ENCODE assay signal across 1 cellular context in the genomic region with DNA sequence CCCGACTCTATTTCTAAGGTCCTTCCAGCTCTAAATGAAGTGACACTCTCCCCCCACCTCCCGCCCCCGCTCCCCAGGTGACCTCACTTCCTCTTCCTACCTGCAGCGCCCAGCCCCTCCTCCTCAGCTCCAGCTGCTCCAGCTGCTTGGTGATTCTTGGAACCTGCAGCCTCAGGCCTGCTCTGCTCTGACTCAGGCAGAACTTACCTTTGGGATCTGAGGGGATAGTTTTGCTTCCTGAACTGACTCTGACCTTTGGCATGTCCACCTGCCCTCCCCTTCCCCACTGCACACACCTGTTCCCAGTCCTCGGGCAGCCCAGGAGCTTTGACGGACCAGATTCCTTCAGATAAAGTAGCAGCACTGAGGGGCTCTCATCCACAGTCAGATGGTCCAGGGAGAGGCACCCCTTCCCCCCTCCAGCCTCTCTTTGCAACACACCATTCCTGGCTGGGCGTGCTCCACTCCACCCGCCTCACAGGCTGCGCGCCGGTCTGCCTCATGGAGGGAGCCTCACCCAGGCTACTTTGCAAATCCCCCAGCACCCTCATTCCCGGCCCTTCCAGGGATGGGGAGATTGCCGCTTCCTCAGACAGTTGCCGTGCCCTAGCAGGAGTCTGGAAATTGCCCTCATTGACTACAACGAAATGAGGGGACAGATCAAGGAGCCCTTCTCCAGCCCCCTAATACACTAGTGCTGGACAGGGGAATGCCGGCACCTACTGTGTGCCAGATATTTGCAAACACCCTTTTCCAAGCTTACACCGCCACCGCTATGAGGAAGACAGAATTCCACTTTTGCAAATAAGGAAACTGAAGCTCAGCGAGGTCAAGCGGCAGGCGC.
A peak's percentile ranks its signal among the peaks of the same experiment; 100 is the strongest.
TF ChIP-seq lines count a peak whose summit lies in the region.

No MANE protein-coding gene starts in this region.

TF ChIP-seq in HepG2, 621 proteins besides CTCF, POLR2A, EP300 and RAD21 (continued from another document and continues in another):
- 0 out of 2 replicates have a peak, but pooled peaks have one; percentile 5 for TF ChIP-seq IRF9 (CRISPR knock-in tag; IDR thresholded peaks at IDR 0.05; ENCODE audit: borderline replicate concordance)
- TF ChIP-seq, protein P1, sequence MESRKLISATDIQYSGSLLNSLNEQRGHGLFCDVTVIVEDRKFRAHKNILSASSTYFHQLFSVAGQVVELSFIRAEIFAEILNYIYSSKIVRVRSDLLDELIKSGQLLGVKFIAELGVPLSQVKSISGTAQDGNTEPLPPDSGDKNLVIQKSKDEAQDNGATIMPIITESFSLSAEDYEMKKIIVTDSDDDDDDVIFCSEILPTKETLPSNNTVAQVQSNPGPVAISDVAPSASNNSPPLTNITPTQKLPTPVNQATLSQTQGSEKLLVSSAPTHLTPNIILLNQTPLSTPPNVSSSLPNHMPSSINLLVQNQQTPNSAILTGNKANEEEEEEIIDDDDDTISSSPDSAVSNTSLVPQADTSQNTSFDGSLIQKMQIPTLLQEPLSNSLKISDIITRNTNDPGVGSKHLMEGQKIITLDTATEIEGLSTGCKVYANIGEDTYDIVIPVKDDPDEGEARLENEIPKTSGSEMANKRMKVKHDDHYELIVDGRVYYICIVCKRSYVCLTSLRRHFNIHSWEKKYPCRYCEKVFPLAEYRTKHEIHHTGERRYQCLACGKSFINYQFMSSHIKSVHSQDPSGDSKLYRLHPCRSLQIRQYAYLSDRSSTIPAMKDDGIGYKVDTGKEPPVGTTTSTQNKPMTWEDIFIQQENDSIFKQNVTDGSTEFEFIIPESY (CRISPR knock-in tag; IDR thresholded peaks at IDR 0.05), result no peak
- no peak for TF ChIP-seq TCF7L2 (IDR thresholded peaks at IDR 0.05; ENCODE audit: low read depth, low read length)
- 0 out of 2 replicates have a peak, but pooled peaks have one; percentile 64 for TF ChIP-seq CAMTA2 (CRISPR knock-in tag; IDR thresholded peaks at IDR 0.05; ENCODE audit: borderline replicate concordance)
- no peak for TF ChIP-seq FOSL1 (CRISPR knock-in tag; IDR thresholded peaks at IDR 0.05; ENCODE audit: borderline replicate concordance)
- TF ChIP-seq CREB1 (IDR thresholded peaks at IDR 0.05), result no peak
- peak; percentile 88; the same call in 1 of the 2 replicates for TF ChIP-seq CREB1 (CRISPR knock-in tag; IDR thresholded peaks at IDR 0.05)
- TF ChIP-seq ETV5 (CRISPR knock-in tag; IDR thresholded peaks at IDR 0.05; ENCODE audit: borderline replicate concordance), result no peak
- TF ChIP-seq ZNF710 (CRISPR knock-in tag; IDR thresholded peaks at IDR 0.05; ENCODE audit: borderline replicate concordance), result peak; percentile 54; the same call in 1 of the 2 replicates
- TF ChIP-seq, protein P2, sequence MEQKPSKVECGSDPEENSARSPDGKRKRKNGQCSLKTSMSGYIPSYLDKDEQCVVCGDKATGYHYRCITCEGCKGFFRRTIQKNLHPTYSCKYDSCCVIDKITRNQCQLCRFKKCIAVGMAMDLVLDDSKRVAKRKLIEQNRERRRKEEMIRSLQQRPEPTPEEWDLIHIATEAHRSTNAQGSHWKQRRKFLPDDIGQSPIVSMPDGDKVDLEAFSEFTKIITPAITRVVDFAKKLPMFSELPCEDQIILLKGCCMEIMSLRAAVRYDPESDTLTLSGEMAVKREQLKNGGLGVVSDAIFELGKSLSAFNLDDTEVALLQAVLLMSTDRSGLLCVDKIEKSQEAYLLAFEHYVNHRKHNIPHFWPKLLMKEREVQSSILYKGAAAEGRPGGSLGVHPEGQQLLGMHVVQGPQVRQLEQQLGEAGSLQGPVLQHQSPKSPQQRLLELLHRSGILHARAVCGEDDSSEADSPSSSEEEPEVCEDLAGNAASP (CRISPR knock-in tag; IDR thresholded peaks at IDR 0.05; ENCODE audit: borderline replicate concordance), result no peak; the same call in 1 of the 2 replicates
- TF ChIP-seq KMT2A (CRISPR knock-in tag; IDR thresholded peaks at IDR 0.05), result 0 out of 2 replicates have a peak, but pooled peaks have one; percentile 7
- TF ChIP-seq, protein P3, sequence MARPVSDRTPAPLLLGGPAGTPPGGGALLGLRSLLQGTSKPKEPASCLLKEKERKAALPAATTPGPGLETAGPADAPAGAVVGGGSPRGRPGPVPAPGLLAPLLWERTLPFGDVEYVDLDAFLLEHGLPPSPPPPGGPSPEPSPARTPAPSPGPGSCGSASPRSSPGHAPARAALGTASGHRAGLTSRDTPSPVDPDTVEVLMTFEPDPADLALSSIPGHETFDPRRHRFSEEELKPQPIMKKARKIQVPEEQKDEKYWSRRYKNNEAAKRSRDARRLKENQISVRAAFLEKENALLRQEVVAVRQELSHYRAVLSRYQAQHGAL (CRISPR knock-in tag; IDR thresholded peaks at IDR 0.05; ENCODE audit: not compliant biosample characterization), result no peak
- peak; percentile 0; the same call in 1 of the 2 replicates for TF ChIP-seq PHF8 (CRISPR knock-in tag; IDR thresholded peaks at IDR 0.05)
- TF ChIP-seq GTF3A (CRISPR knock-in tag; conservative IDR thresholded peaks at IDR 0.05), result 0 out of 2 replicates have a peak, but pooled peaks have one; percentile 37
- TF ChIP-seq, protein P4, sequence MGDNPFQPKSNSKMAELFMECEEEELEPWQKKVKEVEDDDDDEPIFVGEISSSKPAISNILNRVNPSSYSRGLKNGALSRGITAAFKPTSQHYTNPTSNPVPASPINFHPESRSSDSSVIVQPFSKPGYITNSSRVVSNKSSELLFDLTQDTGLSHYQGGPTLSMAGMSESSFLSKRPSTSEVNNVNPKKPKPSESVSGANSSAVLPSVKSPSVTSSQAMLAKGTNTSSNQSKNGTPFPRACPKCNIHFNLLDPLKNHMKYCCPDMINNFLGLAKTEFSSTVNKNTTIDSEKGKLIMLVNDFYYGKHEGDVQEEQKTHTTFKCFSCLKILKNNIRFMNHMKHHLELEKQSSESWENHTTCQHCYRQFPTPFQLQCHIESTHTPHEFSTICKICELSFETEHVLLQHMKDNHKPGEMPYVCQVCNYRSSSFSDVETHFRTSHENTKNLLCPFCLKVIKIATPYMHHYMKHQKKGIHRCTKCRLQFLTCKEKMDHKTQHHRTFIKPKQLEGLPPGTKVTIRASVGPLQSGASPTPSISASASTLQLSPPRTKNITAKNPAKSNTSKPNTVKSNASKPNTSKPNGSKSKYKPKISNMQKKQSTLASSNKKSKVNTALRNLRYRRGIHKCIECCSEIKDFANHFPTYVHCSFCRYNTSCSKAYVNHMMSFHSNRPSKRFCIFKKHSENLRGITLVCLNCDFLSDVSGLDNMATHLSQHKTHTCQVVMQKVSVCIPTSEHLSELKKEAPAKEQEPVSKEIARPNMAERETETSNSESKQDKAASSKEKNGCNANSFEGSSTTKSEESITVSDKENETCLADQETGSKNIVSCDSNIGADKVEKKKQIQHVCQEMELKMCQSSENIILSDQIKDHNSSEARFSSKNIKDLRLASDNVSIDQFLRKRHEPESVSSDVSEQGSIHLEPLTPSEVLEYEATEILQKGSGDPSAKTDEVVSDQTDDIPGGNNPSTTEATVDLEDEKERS (CRISPR knock-in tag; IDR thresholded peaks at IDR 0.05), result 0 out of 2 replicates have a peak, but pooled peaks have one; percentile 4
- TF ChIP-seq, protein P5, sequence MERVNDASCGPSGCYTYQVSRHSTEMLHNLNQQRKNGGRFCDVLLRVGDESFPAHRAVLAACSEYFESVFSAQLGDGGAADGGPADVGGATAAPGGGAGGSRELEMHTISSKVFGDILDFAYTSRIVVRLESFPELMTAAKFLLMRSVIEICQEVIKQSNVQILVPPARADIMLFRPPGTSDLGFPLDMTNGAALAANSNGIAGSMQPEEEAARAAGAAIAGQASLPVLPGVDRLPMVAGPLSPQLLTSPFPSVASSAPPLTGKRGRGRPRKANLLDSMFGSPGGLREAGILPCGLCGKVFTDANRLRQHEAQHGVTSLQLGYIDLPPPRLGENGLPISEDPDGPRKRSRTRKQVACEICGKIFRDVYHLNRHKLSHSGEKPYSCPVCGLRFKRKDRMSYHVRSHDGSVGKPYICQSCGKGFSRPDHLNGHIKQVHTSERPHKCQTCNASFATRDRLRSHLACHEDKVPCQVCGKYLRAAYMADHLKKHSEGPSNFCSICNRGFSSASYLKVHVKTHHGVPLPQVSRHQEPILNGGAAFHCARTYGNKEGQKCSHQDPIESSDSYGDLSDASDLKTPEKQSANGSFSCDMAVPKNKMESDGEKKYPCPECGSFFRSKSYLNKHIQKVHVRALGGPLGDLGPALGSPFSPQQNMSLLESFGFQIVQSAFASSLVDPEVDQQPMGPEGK (CRISPR knock-in tag; IDR thresholded peaks at IDR 0.05), result peak; percentile 52; the same call in 1 of the 2 replicates
- peak; percentile 50 for TF ChIP-seq HNF4A (CRISPR knock-in tag; IDR thresholded peaks at IDR 0.05)
- peak; percentile 6 for TF ChIP-seq RXRA (CRISPR knock-in tag; IDR thresholded peaks at IDR 0.05)
- TF ChIP-seq ZBTB8A (CRISPR knock-in tag; IDR thresholded peaks at IDR 0.05; ENCODE audit: borderline replicate concordance, low read depth), result 0 out of 2 replicates have a peak, but pooled peaks have one; percentile 8
- peak; percentile 78 for TF ChIP-seq NR2C2 (CRISPR knock-in tag; IDR thresholded peaks at IDR 0.05; ENCODE audit: borderline replicate concordance)
- TF ChIP-seq SAP130 (CRISPR knock-in tag; IDR thresholded peaks at IDR 0.05; ENCODE audit: low read depth), result peak; percentile 42
- peak; percentile 66 for TF ChIP-seq ZNF687 (CRISPR knock-in tag; IDR thresholded peaks at IDR 0.05)
- TF ChIP-seq, protein P6, sequence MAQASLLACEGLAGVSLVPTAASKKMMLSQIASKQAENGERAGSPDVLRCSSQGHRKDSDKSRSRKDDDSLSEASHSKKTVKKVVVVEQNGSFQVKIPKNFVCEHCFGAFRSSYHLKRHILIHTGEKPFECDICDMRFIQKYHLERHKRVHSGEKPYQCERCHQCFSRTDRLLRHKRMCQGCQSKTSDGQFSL (CRISPR knock-in tag; IDR thresholded peaks at IDR 0.05), result peak; percentile 61; the same call in 1 of the 2 replicates
- no peak for TF ChIP-seq FOXP1 (IDR thresholded peaks at IDR 0.05)
- no peak for TF ChIP-seq FOXP1 (CRISPR knock-in tag; IDR thresholded peaks at IDR 0.05)
- TF ChIP-seq ZEB1 (IDR thresholded peaks at IDR 0.05; ENCODE audit: insufficient replicate concordance, low read depth), result peak; percentile 88
- TF ChIP-seq GABPB1 (CRISPR knock-in tag; IDR thresholded peaks at IDR 0.05), result peak; percentile 82
- 0 out of 2 replicates have a peak, but pooled peaks have one; percentile 14 for TF ChIP-seq DRAP1 (CRISPR knock-in tag; IDR thresholded peaks at IDR 0.05)
- TF ChIP-seq LCORL (IDR thresholded peaks at IDR 0.05), result no peak
- peak; percentile 56; the same call in 1 of the 2 replicates for TF ChIP-seq LCORL (CRISPR knock-in tag; IDR thresholded peaks at IDR 0.05)
- peak; percentile 46 for TF ChIP-seq ZNF781 (CRISPR knock-in tag; IDR thresholded peaks at IDR 0.05; ENCODE audit: borderline replicate concordance, not compliant biosample characterization)
